8 cellular contexts compared by ENCODE assay signal in genomic region chr7:6615853-6616555, GRCh38. TPM values are rescaled to one million over a fixed set of nuclear protein-coding genes. Genes with fewer than 3 reads are reported as not detected.
DNase-seq lines count a peak whose midpoint lies in the region; ATAC-seq and TF ChIP-seq lines count a peak whose summit lies in the region.

No MANE protein-coding gene starts in this region.

- DNase-seq in G401 (ENCODE audit: low spot score) (peak; percentile 36), RPMI8226 (peak; percentile 78), fibroblast of mammary gland (ENCODE audit: low read depth) (no peak), omental fat pad (ENCODE audit: low spot score) (no peak), kidney glomerular epithelial cell (lab: John Stamatoyannopoulos, UW) (no peak), dermis blood vessel endothelial cell (no peak), pons (ENCODE audit: low spot score) (no peak)

- ATAC-seq in omental fat pad (ENCODE audit: low FRiP score) = peak; percentile 22
- ATAC-seq in GM19455 (IDR thresholded peaks at IDR 0.05; ENCODE audit: unreplicated experiment) = no peak

- H3K4me3 ChIP-seq in fibroblast of mammary gland (ENCODE audit: control insufficient read depth, low read depth, low read length) = peak overlapping the region; percentile 2

- TF ChIP-seq CTCF in fibroblast of mammary gland (conservative IDR thresholded peaks at IDR 0.05; ENCODE audit: control insufficient read depth, insufficient read depth, low read depth, low read length) = no peak
- TF ChIP-seq CTCF in omental fat pad (IDR thresholded peaks at IDR 0.05) = no peak

- in situ Hi-C loops in G401 (cut with HindIII; ENCODE audit: low sequenced_read_pairs) = no loop called here

RNA-seq across cellular contexts. Expression of gene ZNF853, which starts 0.6 kb away (rescaled TPM):
- 12.1 and 16.6 TPM in 2 replicates for total RNA-seq in G401 (2014; rRNA removed; shearing (Covaris generic))
- total RNA-seq in omental fat pad = 1 to 10 TPM; 4.1 to 5.6 (median 4.7) TPM
- total RNA-seq in dermis blood vessel endothelial cell = 0.93 and 1.0 TPM in 2 replicates

RNA-seq across cellular contexts. Expression of gene ZNF316, which starts 21.1 kb away (rescaled TPM):
- total RNA-seq in G401 (2014; rRNA removed; shearing (Covaris generic)) = 15.3 and 20.2 TPM in 2 replicates
- total RNA-seq in omental fat pad (10 to 100 TPM; 14.4 to 27.5 (median 18.8) TPM), dermis blood vessel endothelial cell (18.4 and 25.9 TPM in 2 replicates)

RNA-seq across cellular contexts. Expression of gene INTS15, which starts 26.2 kb away (rescaled TPM):
- total RNA-seq in G401 (2014; rRNA removed; shearing (Covaris generic)) = 24.5 and 33.1 TPM in 2 replicates
- total RNA-seq in omental fat pad = 10 to 100 TPM; 20.2 to 45.1 (median 24.1) TPM
- 13.1 and 14.5 TPM in 2 replicates for total RNA-seq in dermis blood vessel endothelial cell

RNA-seq across cellular contexts. Expression of gene ZDHHC4, which starts 38.8 kb away (rescaled TPM):
- 65.5 and 66.3 TPM in 2 replicates for total RNA-seq in G401 (2014; rRNA removed; shearing (Covaris generic))
- 10 to 100 TPM; 30.6 to 52.3 (median 42.3) TPM for total RNA-seq in omental fat pad
- 37.1 and 49.2 TPM in 2 replicates for total RNA-seq in dermis blood vessel endothelial cell

Comparison
In these comparisons a context has a peak if more than half of its experiments do, and no peak if none do; other contexts are left out.
1. DNase-seq: peak in G401 (single experiment) and RPMI8226 (single experiment); none in fibroblast of mammary gland (single experiment), omental fat pad (single experiment), kidney glomerular epithelial cell (single experiment), dermis blood vessel endothelial cell (single experiment) and pons (single experiment).